ENCODE assay signal across 26 cellular contexts in the genomic region with DNA sequence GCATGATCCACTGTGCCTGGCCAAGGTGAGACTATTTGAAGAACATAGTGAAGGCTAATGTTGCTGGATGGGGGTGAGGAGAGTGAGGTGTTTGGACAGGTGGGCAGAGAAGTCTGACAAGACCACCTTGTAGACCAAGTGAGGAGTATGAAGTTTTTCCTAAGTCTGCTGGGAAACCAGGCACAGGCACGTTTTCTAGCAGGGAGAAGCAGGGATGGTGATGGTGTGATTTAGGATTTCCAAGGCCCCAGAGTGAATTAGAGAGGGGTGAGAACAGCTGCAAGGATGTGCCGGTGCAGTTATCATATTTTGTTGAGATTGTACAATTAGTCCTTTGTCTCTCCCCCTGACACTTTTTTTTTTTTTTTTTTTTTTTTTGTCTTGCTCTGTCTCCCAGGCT. TPM values are rescaled to one million over a fixed set of nuclear protein-coding genes. Genes with fewer than 3 reads are reported as not detected.
A peak's percentile ranks its signal among the peaks of the same experiment; 100 is the strongest.
DNase-seq lines count a peak whose midpoint lies in the region; ATAC-seq and TF ChIP-seq lines count a peak whose summit lies in the region.
"Had no signal": no experiment of that assay in that cellular context is flagged by ENCODE, and none has a peak within 500 bp of the region (broad histone marks: within the 10 kb centered on the region; RNA-seq: fewer than 3 reads in every experiment).

No MANE protein-coding gene starts in this region.

- H2BK120ac ChIP-seq in mesenchymal stem cell (ENCODE audit: low read depth, low read length), result no peak overlapping the region

- POLR2A ChIA-PET in activated CD4-positive, alpha-beta T cell treated with anti-CD3 and anti-CD28 coated beads for 36 hours (lab: Charles Lee), result no interaction called here

- no peak overlapping the region for H2BK15ac ChIP-seq in mesenchymal stem cell (ENCODE audit: low read depth, poor library complexity, severe bottlenecking)

- no peak overlapping the region for H3K4ac ChIP-seq in mesenchymal stem cell (ENCODE audit: low read depth in 1 of 2, low read length in 2 of 2)

- no peak overlapping the region for H2AFZ ChIP-seq in mesenchymal stem cell (ENCODE audit: low read depth, low read length)
- H2AFZ ChIP-seq: GM23248 had no signal

- no peak overlapping the region for H3K14ac ChIP-seq in mesenchymal stem cell (ENCODE audit: low read length in 2 of 2)

- no peaks in the 10 kb centered on the region for H3K9me3 ChIP-seq in SJCRH30 (replicated peaks)
- H3K9me3 ChIP-seq in mesenchymal stem cell (ENCODE audit: control insufficient read depth, low read length), result no peaks in the 10 kb centered on the region
- H3K9me3 ChIP-seq: A549; BE2C; BLaER1 treated with 17β-estradiol and CSF1 and Interleukin-3, amounts not matched to agents 10 nM and 100 nM had no signal

- no peak overlapping the region for H4K8ac ChIP-seq in mesenchymal stem cell (ENCODE audit: low read length)

- CTCF ChIA-PET in activated CD4-positive, alpha-beta T cell treated with anti-CD3 and anti-CD28 coated beads for 36 hours (lab: Charles Lee), result no interaction called here

- H3K4me1 ChIP-seq in SJCRH30 (peaks cover 12% of the 10 kb centered on the region), mesenchymal stem cell (ENCODE audit: control insufficient read depth, insufficient read depth, low read depth, low read length) (peaks cover 3% of the 10 kb centered on the region)
- H3K4me1 ChIP-seq: BE2C had no signal

- no peak for DNase-seq in activated CD4-positive, alpha-beta T cell treated with anti-CD3 and anti-CD28 coated beads for 36 hours
- no peak for DNase-seq in activated CD4-positive, alpha-beta T cell treated with anti-CD3 and anti-CD28 coated beads for 1 hour
- DNase-seq in SJCRH30 (peak; percentile 84 to 96), endothelial cell (ENCODE audit: low spot score) (no peak), mesenchymal stem cell (no peak), NCI-H774 (lab: John Stamatoyannopoulos, UW) (no peak)
- no peak for DNase-seq in activated T-helper 1 cell treated with anti-CD3 and anti-CD28 coated beads, Interleukin-12 subunit alpha, Interleukin-12 subunit beta, Interleukin-2, Interleukin-4 antibody, amounts not matched to agents 30 ng/mL and 10 ng/mL and 1 ng/mL, durations not matched to agents 14 hours and 24 hours and 36 hours (ENCODE audit: low spot score)
- DNase-seq: ACHN; AML-193; BE2C; CD4-positive, alpha-beta T cell; CD8-positive, alpha-beta memory T cell; DMS 273 treated with DMSO at 0.1 percent for 48 hours; DMS79; EL; GDM1; GM23248; H9; HFFc6 had no signal

- H3K27me3 ChIP-seq in SJCRH30 (no peaks in the 10 kb centered on the region), mesenchymal stem cell (ENCODE audit: control insufficient read depth in 1 of 2, insufficient read depth in 1 of 2, low read length in 2 of 2) (peaks cover 3 to 4% of the 10 kb centered on the region in 2 experiments)
- H3K27me3 ChIP-seq: BE2C; BLaER1 treated with 17β-estradiol and CSF1 and Interleukin-3, amounts not matched to agents 10 nM and 100 nM had no signal

- H3K4me3 Mint-ChIP-seq in activated CD4-positive, alpha-beta T cell treated with anti-CD3 and anti-CD28 coated beads for 36 hours, result no peak overlapping the region
- H3K4me3 Mint-ChIP-seq in endothelial cell (ENCODE audit: unreplicated experiment), result peak overlapping the region; percentile 10
- no peak overlapping the region for H3K4me3 Mint-ChIP-seq in activated T-helper 1 cell treated with anti-CD3 and anti-CD28 coated beads, Interleukin-12 subunit alpha, Interleukin-12 subunit beta, Interleukin-2, Interleukin-4 antibody, amounts not matched to agents 30 ng/mL and 10 ng/mL and 1 ng/mL, durations not matched to agents 14 hours and 24 hours and 36 hours
- H3K4me3 Mint-ChIP-seq: CD14-positive monocyte; CD4-positive, alpha-beta T cell; H9; HFFc6 had no signal

- no peak overlapping the region for H3K9ac ChIP-seq in mesenchymal stem cell (ENCODE audit: low read length)
- H3K9ac ChIP-seq: BLaER1 treated with 17β-estradiol and CSF1 and Interleukin-3, amounts not matched to agents 10 nM and 100 nM; GM23248 had no signal

- H2AK5ac ChIP-seq in mesenchymal stem cell (ENCODE audit: low read length, severe bottlenecking), result no peak overlapping the region

- ATAC-seq in activated CD4-positive, alpha-beta T cell treated with anti-CD3 and anti-CD28 coated beads for 36 hours, result no peak
- ATAC-seq: A549, GM12878, HCT116 had no signal

- H3K9me3 Mint-ChIP-seq in activated CD4-positive, alpha-beta T cell treated with anti-CD3 and anti-CD28 coated beads for 36 hours (ENCODE audit: low read depth), result no peaks in the 10 kb centered on the region
- H3K9me3 Mint-ChIP-seq in endothelial cell (ENCODE audit: unreplicated experiment), result no peaks in the 10 kb centered on the region
- no peaks in the 10 kb centered on the region for H3K9me3 Mint-ChIP-seq in activated T-helper 1 cell treated with anti-CD3 and anti-CD28 coated beads, Interleukin-12 subunit alpha, Interleukin-12 subunit beta, Interleukin-2, Interleukin-4 antibody, amounts not matched to agents 30 ng/mL and 10 ng/mL and 1 ng/mL, durations not matched to agents 14 hours and 24 hours and 36 hours
- H3K9me3 Mint-ChIP-seq: CD4-positive, alpha-beta T cell; CD8-positive, alpha-beta memory T cell; H9; HFFc6 had no signal

- 92% methylated on average over 1 of the region's 2 CpGs for WGBS in mesenchymal stem cell

- intact Hi-C loops in activated CD4-positive, alpha-beta T cell treated with anti-CD3 and anti-CD28 coated beads for 36 hours (cut with DNase I, micrococcal nuclease), result no loop called here
- intact Hi-C loops in activated T-helper 1 cell treated with anti-CD3 and anti-CD28 coated beads, Interleukin-12 subunit alpha, Interleukin-12 subunit beta, Interleukin-2, Interleukin-4 antibody, amounts not matched to agents 30 ng/mL and 10 ng/mL and 1 ng/mL, durations not matched to agents 14 hours and 24 hours and 36 hours (cut with micrococcal nuclease), result no loop called here

- no peaks in the 10 kb centered on the region for H3K36me3 ChIP-seq in SJCRH30
- H3K36me3 ChIP-seq in mesenchymal stem cell (ENCODE audit: control insufficient read depth in 1 of 2, insufficient read depth in 2 of 2, low read depth in 1 of 2, low read length in 2 of 2), result no peaks in the 10 kb centered on the region
- H3K36me3 ChIP-seq: BE2C; BLaER1 treated with 17β-estradiol and CSF1 and Interleukin-3, amounts not matched to agents 10 nM and 100 nM had no signal

- H3K36me3 Mint-ChIP-seq in activated CD4-positive, alpha-beta T cell treated with anti-CD3 and anti-CD28 coated beads for 36 hours (ENCODE audit: low read depth), result no peaks in the 10 kb centered on the region
- H3K36me3 Mint-ChIP-seq in endothelial cell (ENCODE audit: low read depth, unreplicated experiment), result peaks cover under 1% of the 10 kb centered on the region
- no peaks in the 10 kb centered on the region for H3K36me3 Mint-ChIP-seq in activated T-helper 1 cell treated with anti-CD3 and anti-CD28 coated beads, Interleukin-12 subunit alpha, Interleukin-12 subunit beta, Interleukin-2, Interleukin-4 antibody, amounts not matched to agents 30 ng/mL and 10 ng/mL and 1 ng/mL, durations not matched to agents 14 hours and 24 hours and 36 hours (ENCODE audit: low read depth)
- H3K36me3 Mint-ChIP-seq: CD8-positive, alpha-beta memory T cell had no signal

- H3K79me1 ChIP-seq in mesenchymal stem cell (replicated peaks; ENCODE audit: low read length, poor library complexity, severe bottlenecking), result no peaks in the 10 kb centered on the region

- no peak overlapping the region for H3K18ac ChIP-seq in mesenchymal stem cell (ENCODE audit: low read depth in 1 of 2, low read length in 2 of 2)

- H3K23ac ChIP-seq in mesenchymal stem cell (ENCODE audit: low read length in 2 of 2), result no peak overlapping the region

- no peak overlapping the region for H2BK5ac ChIP-seq in mesenchymal stem cell (ENCODE audit: low read depth, low read length, poor library complexity, severe bottlenecking)

- no peak overlapping the region for H3K4me2 ChIP-seq in mesenchymal stem cell (ENCODE audit: low read length, poor library complexity, severe bottlenecking)
- H3K4me2 ChIP-seq: A549; BLaER1 treated with 17β-estradiol and CSF1 and Interleukin-3, amounts not matched to agents 10 nM and 100 nM had no signal

- H3K4me1 Mint-ChIP-seq in activated CD4-positive, alpha-beta T cell treated with anti-CD3 and anti-CD28 coated beads for 36 hours, result peaks cover 8% of the 10 kb centered on the region
- peaks cover 8% of the 10 kb centered on the region for H3K4me1 Mint-ChIP-seq in endothelial cell (ENCODE audit: unreplicated experiment)
- peaks cover 15% of the 10 kb centered on the region for H3K4me1 Mint-ChIP-seq in activated T-helper 1 cell treated with anti-CD3 and anti-CD28 coated beads, Interleukin-12 subunit alpha, Interleukin-12 subunit beta, Interleukin-2, Interleukin-4 antibody, amounts not matched to agents 30 ng/mL and 10 ng/mL and 1 ng/mL, durations not matched to agents 14 hours and 24 hours and 36 hours (ENCODE audit: low read depth)

- no peak overlapping the region for H4K91ac ChIP-seq in mesenchymal stem cell (ENCODE audit: low read length)

- peak overlapping the region; percentile 21 for H3K27ac Mint-ChIP-seq in activated CD4-positive, alpha-beta T cell treated with anti-CD3 and anti-CD28 coated beads for 36 hours
- H3K27ac Mint-ChIP-seq in endothelial cell (ENCODE audit: unreplicated experiment), result no peak overlapping the region
- H3K27ac Mint-ChIP-seq in activated T-helper 1 cell treated with anti-CD3 and anti-CD28 coated beads, Interleukin-12 subunit alpha, Interleukin-12 subunit beta, Interleukin-2, Interleukin-4 antibody, amounts not matched to agents 30 ng/mL and 10 ng/mL and 1 ng/mL, durations not matched to agents 14 hours and 24 hours and 36 hours, result no peak overlapping the region
- H3K27ac Mint-ChIP-seq: CD14-positive monocyte; CD4-positive, alpha-beta T cell; HFFc6 had no signal

- no peak overlapping the region for H2BK12ac ChIP-seq in mesenchymal stem cell (ENCODE audit: low read length in 2 of 2)

- H3K4me3 ChIP-seq in SJCRH30 (no peak overlapping the region), mesenchymal stem cell (ENCODE audit: insufficient read depth in 1 of 2, low read depth in 1 of 2, low read length in 2 of 2) (no peak overlapping the region)
- H3K4me3 ChIP-seq: A549; BLaER1 treated with 17β-estradiol and CSF1 and Interleukin-3, amounts not matched to agents 10 nM and 100 nM; GM12878; GM23248 had no signal

- no peaks in the 10 kb centered on the region for H3K27me3 Mint-ChIP-seq in activated CD4-positive, alpha-beta T cell treated with anti-CD3 and anti-CD28 coated beads for 36 hours
- H3K27me3 Mint-ChIP-seq in endothelial cell (ENCODE audit: unreplicated experiment), result no peaks in the 10 kb centered on the region
- H3K27me3 Mint-ChIP-seq in activated T-helper 1 cell treated with anti-CD3 and anti-CD28 coated beads, Interleukin-12 subunit alpha, Interleukin-12 subunit beta, Interleukin-2, Interleukin-4 antibody, amounts not matched to agents 30 ng/mL and 10 ng/mL and 1 ng/mL, durations not matched to agents 14 hours and 24 hours and 36 hours (ENCODE audit: insufficient read depth), result peaks cover 14% of the 10 kb centered on the region
- H3K27me3 Mint-ChIP-seq: CD4-positive, alpha-beta T cell had no signal

- no peak for TF ChIP-seq CTCF in endothelial cell (IDR thresholded peaks at IDR 0.05; ENCODE audit: unreplicated experiment)

- peak overlapping the region; percentile 55 for H3K27ac ChIP-seq in SJCRH30
- no peak overlapping the region for H3K27ac ChIP-seq in mesenchymal stem cell (ENCODE audit: low read length, poor library complexity, severe bottlenecking)
- H3K27ac ChIP-seq: 22Rv1; A549; BLaER1 treated with 17β-estradiol and CSF1 and Interleukin-3, amounts not matched to agents 10 nM and 100 nM; GM23248 had no signal

RNA-seq across cellular contexts. Expression of gene PKN1, which starts 5.6 kb away (rescaled TPM):
- total RNA-seq in activated CD4-positive, alpha-beta T cell treated with anti-CD3 and anti-CD28 coated beads for 36 hours, result 100 to 1,000 TPM; 173 to 176 TPM
- total RNA-seq in SJCRH30 (2014; rRNA removed; shearing (Covaris generic)), result 63.5 and 66.2 TPM in 2 replicates
- total RNA-seq in endothelial cell (ENCODE audit: unreplicated experiment), result 207 TPM
- 75.4 TPM for polyA plus RNA-seq in mesenchymal stem cell (2013, experiment 1 of 2)
- polyA plus RNA-seq in mesenchymal stem cell (2013, experiment 2 of 2), result 74.2 TPM
- 151 and 180 TPM in 2 replicates for total RNA-seq in activated T-helper 1 cell treated with anti-CD3 and anti-CD28 coated beads, Interleukin-12 subunit alpha, Interleukin-12 subunit beta, Interleukin-2, Interleukin-4 antibody, amounts not matched to agents 30 ng/mL and 10 ng/mL and 1 ng/mL, durations not matched to agents 14 hours and 24 hours and 36 hours

RNA-seq across cellular contexts. Expression of gene DDX39A, which starts 8.3 kb away (rescaled TPM):
- total RNA-seq in activated CD4-positive, alpha-beta T cell treated with anti-CD3 and anti-CD28 coated beads for 36 hours, result 100 to 1,000 TPM; 168 to 185 TPM
- total RNA-seq in SJCRH30 (2014; rRNA removed; shearing (Covaris generic)), result 180 and 188 TPM in 2 replicates
- total RNA-seq in endothelial cell (ENCODE audit: unreplicated experiment), result 81.1 TPM
- polyA plus RNA-seq in mesenchymal stem cell (2013, experiment 1 of 2), result 46.7 TPM
- 46.1 TPM for polyA plus RNA-seq in mesenchymal stem cell (2013, experiment 2 of 2)
- 273 and 287 TPM in 2 replicates for total RNA-seq in activated T-helper 1 cell treated with anti-CD3 and anti-CD28 coated beads, Interleukin-12 subunit alpha, Interleukin-12 subunit beta, Interleukin-2, Interleukin-4 antibody, amounts not matched to agents 30 ng/mL and 10 ng/mL and 1 ng/mL, durations not matched to agents 14 hours and 24 hours and 36 hours

RNA-seq across cellular contexts. Expression of gene ADGRE5, which starts 46.2 kb away (rescaled TPM):
- total RNA-seq in activated CD4-positive, alpha-beta T cell treated with anti-CD3 and anti-CD28 coated beads for 36 hours, result 100 to 1,000 TPM; 207 to 232 TPM
- 20.4 and 22.6 TPM in 2 replicates for total RNA-seq in SJCRH30 (2014; rRNA removed; shearing (Covaris generic))
- total RNA-seq in endothelial cell (ENCODE audit: unreplicated experiment), result 12.8 TPM
- polyA plus RNA-seq in mesenchymal stem cell (2013, experiment 1 of 2), result 48.9 TPM
- 49.7 TPM for polyA plus RNA-seq in mesenchymal stem cell (2013, experiment 2 of 2)
- total RNA-seq in activated T-helper 1 cell treated with anti-CD3 and anti-CD28 coated beads, Interleukin-12 subunit alpha, Interleukin-12 subunit beta, Interleukin-2, Interleukin-4 antibody, amounts not matched to agents 30 ng/mL and 10 ng/mL and 1 ng/mL, durations not matched to agents 14 hours and 24 hours and 36 hours, result 219 and 226 TPM in 2 replicates

RNA-seq across cellular contexts. Expression of gene PTGER1, which starts 47.7 kb away (rescaled TPM):
- under 1 TPM; 0.16 to 0.25 TPM for total RNA-seq in activated CD4-positive, alpha-beta T cell treated with anti-CD3 and anti-CD28 coated beads for 36 hours
- 1.2 and 1.7 TPM in 2 replicates for total RNA-seq in SJCRH30 (2014; rRNA removed; shearing (Covaris generic))
- total RNA-seq in endothelial cell (ENCODE audit: unreplicated experiment), result 0.31 TPM
- 1.2 TPM for polyA plus RNA-seq in mesenchymal stem cell (2013, experiment 1 of 2)
- 1.3 TPM for polyA plus RNA-seq in mesenchymal stem cell (2013, experiment 2 of 2)
- 0.44 and 0.78 TPM in 2 replicates for total RNA-seq in activated T-helper 1 cell treated with anti-CD3 and anti-CD28 coated beads, Interleukin-12 subunit alpha, Interleukin-12 subunit beta, Interleukin-2, Interleukin-4 antibody, amounts not matched to agents 30 ng/mL and 10 ng/mL and 1 ng/mL, durations not matched to agents 14 hours and 24 hours and 36 hours
- total RNA-seq: CD4-positive, alpha-beta T cell; CD8-positive, alpha-beta memory T cell; GM12878; H4 had no signal
- polyA plus RNA-seq: CD14-positive monocyte; CD8-positive, alpha-beta memory T cell; GM12878 had no signal

Comparison
In these comparisons a context has a peak if more than half of its experiments do, and no peak if none do; other contexts are left out.
1. DNase-seq: peak in SJCRH30 (2 of 2); none in activated CD4-positive, alpha-beta T cell treated with anti-CD3 and anti-CD28 coated beads for 36 hours (single experiment), activated CD4-positive, alpha-beta T cell treated with anti-CD3 and anti-CD28 coated beads for 1 hour (single experiment), endothelial cell (single experiment), mesenchymal stem cell (single experiment), activated T-helper 1 cell treated with anti-CD3 and anti-CD28 coated beads, Interleukin-12 subunit alpha, Interleukin-12 subunit beta, Interleukin-2, Interleukin-4 antibody, amounts not matched to agents 30 ng/mL and 10 ng/mL and 1 ng/mL, durations not matched to agents 14 hours and 24 hours and 36 hours (single experiment) and NCI-H774 (single experiment).